Comparison of ENCODE assay signal across 22 cellular contexts in the genomic region with DNA sequence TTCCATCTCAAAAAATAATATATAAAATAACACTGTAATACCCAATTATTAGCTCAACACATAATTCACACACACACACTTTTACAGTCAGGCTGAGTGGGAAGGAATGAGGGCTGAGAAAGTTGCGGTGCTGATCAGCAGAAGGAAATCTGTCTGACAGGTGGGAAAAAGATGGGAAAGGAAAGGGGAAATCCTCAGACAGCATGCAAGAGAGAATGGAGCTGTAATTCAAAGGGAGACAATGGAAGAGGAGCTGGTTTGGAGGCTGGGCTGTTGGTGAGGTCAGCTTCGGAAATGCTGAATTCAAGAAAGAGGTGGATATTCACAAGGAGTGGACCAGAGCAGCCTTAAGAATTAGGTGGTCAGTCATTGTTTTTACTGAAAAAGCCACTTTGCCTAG.
DNase-seq lines count a peak whose midpoint lies in the region; TF ChIP-seq lines count a peak whose summit lies in the region.
"Had no signal": no experiment of that assay in that cellular context is flagged by ENCODE, and none has a peak within 500 bp of the region (broad histone marks: within the 10 kb centered on the region; RNA-seq: fewer than 3 reads in every experiment).

No MANE protein-coding gene starts in this region.

- no peaks in the 10 kb centered on the region for H3K9me3 Mint-ChIP-seq in endothelial cell (ENCODE audit: unreplicated experiment)

- H3K4me1 Mint-ChIP-seq in endothelial cell (ENCODE audit: unreplicated experiment), result peaks cover 63% of the 10 kb centered on the region
- H3K4me1 Mint-ChIP-seq: B cell had no signal

- H3K27me3 Mint-ChIP-seq in endothelial cell (ENCODE audit: unreplicated experiment), result peaks cover 6% of the 10 kb centered on the region
- H3K27me3 Mint-ChIP-seq: B cell had no signal

- H3K4me3 ChIP-seq in KMS-11 (IDR thresholded peaks at IDR 0.05; ENCODE audit: insufficient read depth, low read depth, low read length), result no peak overlapping the region
- H3K4me3 ChIP-seq in mesodermal cell (ENCODE audit: extremely low read depth, insufficient read depth, low read length, poor library complexity, severe bottlenecking), result no peak overlapping the region
- H3K4me3 ChIP-seq: A549, GM23248, SK-N-MC had no signal

- H3K27ac Mint-ChIP-seq in endothelial cell (ENCODE audit: unreplicated experiment), result peak overlapping the region; percentile 94
- H3K27ac Mint-ChIP-seq: B cell had no signal

- peaks cover 7% of the 10 kb centered on the region for H3K36me3 Mint-ChIP-seq in endothelial cell (ENCODE audit: low read depth, unreplicated experiment)

- no peak for TF ChIP-seq CTCF in KMS-11 (conservative IDR thresholded peaks at IDR 0.05; ENCODE audit: low read depth, low read length)
- no peak for TF ChIP-seq CTCF in endothelial cell (IDR thresholded peaks at IDR 0.05; ENCODE audit: unreplicated experiment)

- H3K9ac ChIP-seq in KMS-11, result peak overlapping the region; percentile 65; the same call in 1 of the 2 replicates
- H3K9ac ChIP-seq: GM23248 had no signal

- no peaks in the 10 kb centered on the region for H3K9me3 ChIP-seq in mesodermal cell (ENCODE audit: control insufficient read depth, low read length)
- H3K9me3 ChIP-seq: A549 had no signal

- no peaks in the 10 kb centered on the region for H4K20me1 ChIP-seq in KMS-11 (ENCODE audit: insufficient read depth)

- H3K36me3 ChIP-seq in KMS-11 (ENCODE audit: insufficient read depth) (no peaks in the 10 kb centered on the region), mesodermal cell (ENCODE audit: control insufficient read depth, insufficient read depth, low read length) (no peaks in the 10 kb centered on the region)

- H3K4me2 ChIP-seq in KMS-11, result peak overlapping the region; percentile 51; the same call in 1 of the 2 replicates

- peak overlapping the region; percentile 3 for H3K4me3 Mint-ChIP-seq in endothelial cell (ENCODE audit: unreplicated experiment)
- H3K4me3 Mint-ChIP-seq: B cell had no signal

- H3K27me3 ChIP-seq in KMS-11 (ENCODE audit: insufficient read depth, low read depth), result no peaks in the 10 kb centered on the region

- DNase-seq in endothelial cell (ENCODE audit: low spot score) (peak; percentile 16), retina (peak; percentile 73), UCSD-AML1 (lab: John Stamatoyannopoulos, UW; ENCODE audit: unreplicated experiment) (no peak), NAMALWA (ENCODE audit: low spot score) (no peak), SHP77 (lab: John Stamatoyannopoulos, UW) (no peak), NCI-H226 (no peak)
- DNase-seq: DND-41, GM23248, KG1, NCI-H1105 treated with DMSO at 0.1 percent for 48 hours, NCI-H1694, NCI-H2081, NCI-H2171, NCI-H446, NCI-H526, PC-3, SHP77 treated with DMSO at 0.1 percent for 48 hours had no signal

- H2AFZ ChIP-seq in KMS-11 (ENCODE audit: low read depth), result peak overlapping the region; percentile 41; the same call in 1 of the 2 replicates
- H2AFZ ChIP-seq: GM23248 had no signal

- peaks cover 65% of the 10 kb centered on the region for H3K4me1 ChIP-seq in KMS-11 (ENCODE audit: low read depth, poor library complexity, severe bottlenecking)
- peaks cover 38% of the 10 kb centered on the region for H3K4me1 ChIP-seq in mesodermal cell (ENCODE audit: control insufficient read depth, insufficient read depth, low read length, poor library complexity, severe bottlenecking)

- WGBS in mesodermal cell (ENCODE audit: insufficient coverage in 2 of 2), 2 experiments, result 70 to 80% methylated on average over 1 to 2 of the region's 2 CpGs

- H3K79me2 ChIP-seq in KMS-11 (ENCODE audit: insufficient read depth, low read depth), result no peaks in the 10 kb centered on the region

- peak overlapping the region; percentile 98 for H3K27ac ChIP-seq in KMS-11
- peak overlapping the region; percentile 66 for H3K27ac ChIP-seq in mesodermal cell (ENCODE audit: low read depth, low read length, severe bottlenecking)
- H3K27ac ChIP-seq: A549, GM23248, SK-N-MC had no signal

Comparison
In these comparisons a context has a peak if more than half of its experiments do, and no peak if none do; other contexts are left out.
1. DNase-seq: peak in endothelial cell (single experiment) and retina (single experiment); none in UCSD-AML1 (single experiment), NAMALWA (single experiment), SHP77 (0 of 2) and NCI-H226 (single experiment).